In the genomic region with DNA sequence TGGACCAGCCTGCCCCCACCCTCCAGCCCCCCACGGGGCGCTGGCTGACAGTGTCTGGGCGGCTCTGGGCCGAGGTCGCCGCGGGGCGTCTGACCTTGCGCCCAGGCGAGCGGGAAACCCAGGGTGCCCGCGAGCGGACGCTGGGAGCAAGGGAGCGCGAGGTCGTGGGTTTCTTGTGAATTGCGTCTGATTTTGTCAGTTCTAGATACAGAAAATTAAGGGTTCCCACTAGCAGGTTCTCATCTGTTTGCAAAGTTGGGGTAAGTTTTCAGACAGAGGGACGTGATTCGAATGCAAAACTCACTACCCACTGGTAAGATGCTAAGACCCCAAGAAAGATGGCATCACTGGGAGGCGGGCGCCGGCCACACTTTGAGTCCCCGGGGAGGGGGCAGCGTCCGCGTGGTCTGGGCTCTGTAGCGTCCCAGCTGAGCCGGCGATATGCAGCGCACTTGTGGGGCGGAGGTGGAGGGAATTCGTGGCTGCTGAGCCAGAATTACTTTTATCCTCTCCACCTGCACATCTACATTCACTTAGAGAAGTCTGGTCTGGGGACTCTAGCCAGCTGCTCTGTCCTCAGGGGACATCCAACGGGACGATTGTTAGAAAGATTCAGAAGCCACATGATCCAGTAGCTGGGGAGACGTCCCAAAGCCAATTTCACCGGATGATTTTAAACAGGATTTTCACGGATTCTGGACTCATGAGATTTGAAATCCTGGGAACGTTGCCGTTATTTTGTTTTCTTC, we compare ENCODE assay signal across 8 cellular contexts. TPM values are rescaled to one million over a fixed set of nuclear protein-coding genes. Genes with fewer than 3 reads are reported as not detected.
DNase-seq lines count a peak whose midpoint lies in the region; ATAC-seq and TF ChIP-seq lines count a peak whose summit lies in the region.

No MANE protein-coding gene starts in this region.

- H4K20me1 ChIP-seq in PC-9 (ENCODE audit: insufficient read depth) = no peaks in the 10 kb centered on the region

- POLR2A ChIA-PET in PC-9 (lab: Charles Lee; ENCODE audit: unreplicated experiment) = no interaction called here

- no peaks in the 10 kb centered on the region for H3K4me1 ChIP-seq in iPS DF 6.9 (ENCODE audit: control insufficient read depth, insufficient read depth, low read length)
- no peaks in the 10 kb centered on the region for H3K4me1 ChIP-seq in PC-9 (replicated peaks; ENCODE audit: insufficient read depth)

- CTCF ChIA-PET in PC-9 (lab: Charles Lee) = no interaction called here

- H3K27me3 ChIP-seq in iPS DF 6.9 (ENCODE audit: control insufficient read depth, insufficient read depth, low read length) (no peaks in the 10 kb centered on the region), PC-9 (ENCODE audit: insufficient read depth, low read depth) (no peaks in the 10 kb centered on the region)

- no CpG with 5 or more reads among the region's 41 CpGs for WGBS in iPS DF 6.9 (ENCODE audit: insufficient coverage, insufficient read length)

- H3K9me3 ChIP-seq in iPS DF 6.9 (ENCODE audit: control insufficient read depth, insufficient read depth, low read length) (no peaks in the 10 kb centered on the region), PC-9 (ENCODE audit: insufficient read depth, low read depth) (no peaks in the 10 kb centered on the region)

- H3K4me2 ChIP-seq in PC-9 = no peak overlapping the region

- H3K36me3 ChIP-seq in iPS DF 6.9 (ENCODE audit: control insufficient read depth, insufficient read depth, low read length) = no peaks in the 10 kb centered on the region
- no peaks in the 10 kb centered on the region for H3K36me3 ChIP-seq in PC-9 (ENCODE audit: low read depth)

- no peaks in the 10 kb centered on the region for H3F3A ChIP-seq in PC-9 (ENCODE audit: insufficient read depth, low read depth)

- ATAC-seq in GM21786 (IDR thresholded peaks at IDR 0.05; ENCODE audit: unreplicated experiment) = peak; percentile 20

- BruUV-seq in PC-9 (replicated peaks; lab: Mats Ljungman, UMichigan) = no TSS peak

- DNase-seq in GM03348 (ENCODE audit: low spot score) (peak; percentile 24), NCI-H1105 (lab: John Stamatoyannopoulos, UW) (peak; percentile 1), anterior cingulate cortex (lab: John Stamatoyannopoulos, UW) (peak in 48 of 58 donors; percentile 2 to 68 (median 28)), iPS DF 6.9 (ENCODE audit: low read depth, low spot score) (no peak), retinal pigment epithelial cell (ENCODE audit: low read depth) (no peak), PC-9 (no peak), NCI-H1436 treated with DMSO at 0.1 percent for 48 hours (lab: John Stamatoyannopoulos, UW) (no peak)

- H2AFZ ChIP-seq in PC-9 = no peak overlapping the region

- intact Hi-C loops in PC-9 (cut with micrococcal nuclease; ENCODE audit: unreplicated experiment) = no loop called here

- H3K79me2 ChIP-seq in PC-9 (ENCODE audit: low read depth) = no peaks in the 10 kb centered on the region

- H3K9me2 ChIP-seq in PC-9 (ENCODE audit: insufficient read depth) = no peaks in the 10 kb centered on the region

- H3K4me3 ChIP-seq in iPS DF 6.9 (ENCODE audit: low read length) (peak overlapping the region; percentile 67), retinal pigment epithelial cell (ENCODE audit: low read length) (peak overlapping the region; percentile 71), PC-9 (no peak overlapping the region)

- no peak overlapping the region for H3K27ac ChIP-seq in iPS DF 6.9 (ENCODE audit: low read length)
- no peak overlapping the region for H3K27ac ChIP-seq in PC-9

- TF ChIP-seq CTCF in retinal pigment epithelial cell (conservative IDR thresholded peaks at IDR 0.05; ENCODE audit: low read depth, low read length) (no peak), PC-9 (conservative IDR thresholded peaks at IDR 0.05) (no peak)

RNA-seq across cellular contexts. Expression of gene JAM2, which starts 1.0 kb away (rescaled TPM):
- total RNA-seq in PC-9 (2021) = not detected in 2 replicates

RNA-seq across cellular contexts. Expression of gene MRPL39, which starts 32.8 kb away (rescaled TPM):
- total RNA-seq in PC-9 (2021) = 15.5 and 21.2 TPM in 2 replicates

Comparison
In these comparisons a context has a peak if more than half of its experiments do, and no peak if none do; other contexts are left out.
1. DNase-seq: peak in GM03348 (single experiment), NCI-H1105 (single experiment) and anterior cingulate cortex (48 of 58); none in iPS DF 6.9 (single experiment), retinal pigment epithelial cell (single experiment), PC-9 (0 of 2) and NCI-H1436 treated with DMSO at 0.1 percent for 48 hours (single experiment).